Comparison of ENCODE assay signal across 1 cellular context in genomic region chr3:197205265-197205664, GRCh38.
TF ChIP-seq lines count a peak whose summit lies in the region.

No MANE protein-coding gene starts in this region.

TF ChIP-seq in K562, 482 proteins besides CTCF, POLR2A, EP300 and RAD21:
- TF ChIP-seq STAT6 (CRISPR knock-in tag; IDR thresholded peaks at IDR 0.05), result no peak
- TF ChIP-seq ZNF174 (CRISPR knock-in tag; IDR thresholded peaks at IDR 0.05), result no peak
- no peak for TF ChIP-seq PCBP1 (IDR thresholded peaks at IDR 0.05; ENCODE audit: low read depth, low read length, poor library complexity, severe bottlenecking)
- no peak for TF ChIP-seq ZEB2 (IDR thresholded peaks at IDR 0.05)
- no peak for TF ChIP-seq ELF2 (CRISPR knock-in tag; IDR thresholded peaks at IDR 0.05)
- no peak for TF ChIP-seq TBP (optimal IDR thresholded peaks at IDR 0.05; ENCODE audit: low read depth, low read length)
- no peak for TF ChIP-seq ATF6 (CRISPR knock-in tag; IDR thresholded peaks at IDR 0.05)
- no peak for TF ChIP-seq ZFP30 (CRISPR knock-in tag; IDR thresholded peaks at IDR 0.05; ENCODE audit: borderline replicate concordance)
- no peak for TF ChIP-seq REST (CRISPR knock-in tag; IDR thresholded peaks at IDR 0.05; ENCODE audit: low read depth)
- TF ChIP-seq NCOR1 (IDR thresholded peaks at IDR 0.05), result no peak
- TF ChIP-seq EHMT2 (IDR thresholded peaks at IDR 0.05), result no peak
- no peak for TF ChIP-seq DIDO1 (tag; IDR thresholded peaks at IDR 0.05; ENCODE audit: low read depth)
- no peak for TF ChIP-seq CEBPB (tag; IDR thresholded peaks at IDR 0.05)
TF ChIP-seq in K562: peak in this region for 0.
